8 cellular contexts compared by ENCODE assay signal in genomic region chr1:197519741-197520334, GRCh38.
DNase-seq lines count a peak whose midpoint lies in the region; ATAC-seq and TF ChIP-seq lines count a peak whose summit lies in the region.

No MANE protein-coding gene starts in this region.

- H3K27ac Mint-ChIP-seq in brain = no peak overlapping the region

- H3K9me3 ChIP-seq in psoas muscle = no peaks in the 10 kb centered on the region

- no peaks in the 10 kb centered on the region for H3K36me3 Mint-ChIP-seq in brain

- WGBS in psoas muscle, 3 donors = 93 to 100% (median 100%) methylated on average over 1 of the region's 1 CpG

- H3K4me3 ChIP-seq in psoas muscle = no peak overlapping the region

- H3K27me3 ChIP-seq in psoas muscle (ENCODE audit: insufficient read depth in 3 of 3, low read length in 2 of 3) = no peaks in the 10 kb centered on the region

- peak; percentile 21 to 50 for TF ChIP-seq CTCF in brain (conservative IDR thresholded peaks at IDR 0.05)
- TF ChIP-seq CTCF in psoas muscle (IDR thresholded peaks at IDR 0.05) = peak; percentile 11

- H3K9me3 Mint-ChIP-seq in brain = no peaks in the 10 kb centered on the region

- DNase-seq in NCI-H345 treated with DMSO at 0.1 percent for 48 hours (lab: John Stamatoyannopoulos, UW; ENCODE audit: unreplicated experiment) (peak; percentile 7), NCI-H345 (lab: John Stamatoyannopoulos, UW) (no peak), LHCN-M2 (ENCODE audit: low read depth) (peak; percentile 14), psoas muscle (no peak), hypothalamus (lab: John Stamatoyannopoulos, UW) (no peak)
- no peak for DNase-seq in activated naive CD4-positive, alpha-beta T cell treated with anti-CD3 and anti-CD28 coated beads, Interleukin-2, amount 50 U/mL, for 16 hours
- DNase-seq in stimulated activated naive CD4-positive, alpha-beta T cell treated with Interleukin-2 at 50 U/mL for 16 hours (lab: John Stamatoyannopoulos, UW) = no peak

- no peaks in the 10 kb centered on the region for H3K4me1 ChIP-seq in psoas muscle

- H3K4me3 Mint-ChIP-seq in brain = no peak overlapping the region

- no peak overlapping the region for H3K27ac ChIP-seq in psoas muscle

- H3K4me1 Mint-ChIP-seq in brain = no peaks in the 10 kb centered on the region

- intact Hi-C loops in psoas muscle (cut with DNase I) = loop anchor here (5.0 to 10.0 kb wide), 6 partner anchors 345 to 945 kb away; no protein-coding TSS in a partner anchor

- no peak for ATAC-seq in psoas muscle

- H3K36me3 ChIP-seq in psoas muscle (ENCODE audit: insufficient read depth in 1 of 2, low read depth in 1 of 2) = no peaks in the 10 kb centered on the region

- H3K27me3 Mint-ChIP-seq in brain = no peaks in the 10 kb centered on the region

Comparison
In these comparisons a context has a peak if more than half of its experiments do, and no peak if none do; other contexts are left out.
1. DNase-seq: peak in NCI-H345 treated with DMSO at 0.1 percent for 48 hours (single experiment) and LHCN-M2 (single experiment); none in NCI-H345 (single experiment), psoas muscle (0 of 2), activated naive CD4-positive, alpha-beta T cell treated with anti-CD3 and anti-CD28 coated beads, Interleukin-2, amount 50 U/mL, for 16 hours (single experiment), stimulated activated naive CD4-positive, alpha-beta T cell treated with Interleukin-2 at 50 U/mL for 16 hours (single experiment) and hypothalamus (0 of 51).